In genomic region chr22:50225200-50225969, GRCh38 we compare ENCODE assay signal across 23 cellular contexts.
"Had no signal": no experiment of that assay in that cellular context is flagged by ENCODE, and none has a peak within 500 bp of the region (broad histone marks: within the 10 kb centered on the region; RNA-seq: fewer than 3 reads in every experiment).

No MANE protein-coding gene starts in this region.

- H3K4me3 ChIP-seq: adrenal gland, K562 had no signal

- H3K4me1 ChIP-seq: adrenal gland had no signal

- H3K9me3 ChIP-seq: adrenal gland, SK-N-SH had no signal

- H3K27me3 ChIP-seq: adrenal gland had no signal

- DNase-seq: activated CD4-positive, alpha-beta memory T cell treated with anti-CD3 and anti-CD28 coated beads, Interleukin-2, amount 10 ng/mL, durations not matched to agents 7 days and 5 days; activated CD4-positive, alpha-beta T cell treated with anti-CD3 and anti-CD28 coated beads, Interleukin-2, amount 50 U/mL, for 1 hour; activated CD4-positive, CD25-positive, alpha-beta regulatory T cell; activated gamma-delta T cell treated with Interleukin-2 at 50 U/mL for 16 hours; activated naive CD4-positive, alpha-beta T cell treated with anti-CD3 and anti-CD28 coated beads, Interleukin-2, amount 50 U/mL, for 16 hours; activated naive CD8-positive, alpha-beta T cell treated with anti-CD3 and anti-CD28 coated beads, Interleukin-2, amount 10 ng/mL, durations not matched to agents 7 days and 5 days; activated T-cell treated with anti-CD3 and anti-CD28 coated beads for 4 hours; activated T-cell treated with anti-CD3 and anti-CD28 coated beads, Interleukin-2, amount 50 U/mL, for 48 hours; adrenal gland; anterior cingulate cortex; Karpas-422; MM.1S; NCI-H1105; NCI-H1436; NCI-H1694 treated with DMSO at 0.1 percent for 48 hours; NCI-H2029 treated with DMSO at 0.1 percent for 48 hours; NCI-H510A treated with DMSO at 0.1 percent for 48 hours; NCI-H69; PC-3; SK-N-SH had no signal

- H3K4me2 ChIP-seq: SK-N-SH had no signal

- ATAC-seq: activated T-helper 17 cell treated with anti-CD3 and anti-CD28 coated beads, Interleukin-2, amount 50 U/mL, for 72 hours; PC-3 had no signal

- FAIRE-seq: K562 had no signal

- H3K9ac ChIP-seq: SK-N-SH had no signal

- H3K27ac ChIP-seq: adrenal gland, VCaP had no signal
